26 cellular contexts compared by ENCODE assay signal in the genomic region with DNA sequence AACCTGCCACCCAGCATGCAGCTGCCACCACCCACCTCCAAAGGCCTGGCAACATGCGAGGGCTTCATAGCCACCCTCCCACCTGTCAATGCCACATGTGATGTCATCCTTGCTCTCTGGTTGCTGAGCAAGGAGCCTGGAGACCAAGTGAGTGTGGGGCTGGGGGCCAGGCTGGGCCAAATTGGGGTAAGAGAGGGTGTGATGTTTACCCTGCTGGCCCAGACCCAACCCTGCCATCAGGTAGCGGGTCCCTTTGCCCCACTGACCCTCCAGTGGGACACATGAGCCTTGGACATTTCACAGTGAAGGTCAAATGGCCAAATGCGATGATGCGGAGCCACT. TPM values are rescaled to one million over a fixed set of nuclear protein-coding genes. Genes with fewer than 3 reads are reported as not detected.
A peak's percentile ranks its signal among the peaks of the same experiment; 100 is the strongest.
DNase-seq lines count a peak whose midpoint lies in the region; ATAC-seq and TF ChIP-seq lines count a peak whose summit lies in the region.
"Had no signal": no experiment of that assay in that cellular context is flagged by ENCODE, and none has a peak within 500 bp of the region (broad histone marks: within the 10 kb centered on the region; RNA-seq: fewer than 3 reads in every experiment).

No MANE protein-coding gene starts in this region.

- DNase-seq in natural killer cell treated with Interleukin-12 subunit alpha and Interleukin-12 subunit beta and Interleukin-15 and Interleukin-18, amount 100 ng/mL, for 72 hours (ENCODE audit: low spot score), result peak; percentile 42
- no peak for DNase-seq in natural killer cell
- DNase-seq in mesenteric fat pad (ENCODE audit: low spot score), result peak; percentile 68
- peak; percentile 47 for DNase-seq in posterior vena cava (ENCODE audit: low spot score)
- DNase-seq in upper lobe of right lung, result peak; percentile 45
- DNase-seq in stimulated activated CD4-positive, alpha-beta T cell treated with anti-CD3 and anti-CD28 coated beads, Interleukin-4, amount 100 ng/mL, for 24 hours, result no peak
- DNase-seq: 8988T; ACHN; AML-193; BE2C; Calu3; CD4-positive, alpha-beta memory T cell; COR-L47; DMS53; DMS79 treated with DMSO at 0.1 percent for 48 hours; GF-D8; H9 had no signal

- no peaks in the 10 kb centered on the region for H3K36me3 ChIP-seq in upper lobe of right lung
- H3K36me3 ChIP-seq: BE2C; BLaER1 treated with 17β-estradiol and CSF1 and Interleukin-3, amounts not matched to agents 10 nM and 100 nM had no signal

- no peak overlapping the region for H3K4me3 ChIP-seq in upper lobe of right lung
- H3K4me3 ChIP-seq: A549; BLaER1 treated with 17β-estradiol and CSF1 and Interleukin-3, amounts not matched to agents 10 nM and 100 nM; GM23338 had no signal

- H3K4me3 Mint-ChIP-seq in natural killer cell treated with Interleukin-12 subunit alpha and Interleukin-12 subunit beta and Interleukin-15 and Interleukin-18, amount 100 ng/mL, for 72 hours, result no peak overlapping the region
- H3K4me3 Mint-ChIP-seq in natural killer cell, result no peak overlapping the region
- H3K4me3 Mint-ChIP-seq: CD4-positive, alpha-beta memory T cell; GM23338; H9 had no signal

- H3K27ac Mint-ChIP-seq in natural killer cell treated with Interleukin-12 subunit alpha and Interleukin-12 subunit beta and Interleukin-15 and Interleukin-18, amount 100 ng/mL, for 72 hours, result no peak overlapping the region
- H3K27ac Mint-ChIP-seq in natural killer cell, result no peak overlapping the region
- H3K27ac Mint-ChIP-seq: CD4-positive, alpha-beta memory T cell; GM23338; H9 had no signal

- intact Hi-C loops in natural killer cell (cut with micrococcal nuclease) (no loop called here), posterior vena cava (cut with DNase I) (no loop called here), upper lobe of right lung (cut with DNase I) (no loop called here)

- ATAC-seq in natural killer cell treated with Interleukin-12 subunit alpha and Interleukin-12 subunit beta and Interleukin-15 and Interleukin-18, amount 100 ng/mL, for 72 hours, result no peak
- ATAC-seq in natural killer cell, result no peak
- ATAC-seq in upper lobe of right lung, result no peak
- no peak for ATAC-seq in GM18868 (IDR thresholded peaks at IDR 0.05; ENCODE audit: unreplicated experiment)
- no peak for ATAC-seq in HG02623 (IDR thresholded peaks at IDR 0.05; ENCODE audit: unreplicated experiment)
- ATAC-seq: A549, GM23338, HCT116 had no signal

- H3K27me3 Mint-ChIP-seq in natural killer cell treated with Interleukin-12 subunit alpha and Interleukin-12 subunit beta and Interleukin-15 and Interleukin-18, amount 100 ng/mL, for 72 hours, result no peaks in the 10 kb centered on the region
- H3K27me3 Mint-ChIP-seq in natural killer cell (ENCODE audit: low read depth in 2 of 2), result no peaks in the 10 kb centered on the region

- peaks cover 0 to 4% of the 10 kb centered on the region in 2 donors for H3K4me1 Mint-ChIP-seq in natural killer cell treated with Interleukin-12 subunit alpha and Interleukin-12 subunit beta and Interleukin-15 and Interleukin-18, amount 100 ng/mL, for 72 hours (ENCODE audit: low read depth in 2 of 2)
- H3K4me1 Mint-ChIP-seq in natural killer cell, result no peaks in the 10 kb centered on the region
- H3K4me1 Mint-ChIP-seq: CD4-positive, alpha-beta memory T cell had no signal

- H3K9me3 ChIP-seq in upper lobe of right lung, result no peaks in the 10 kb centered on the region
- H3K9me3 ChIP-seq: A549; BE2C; BLaER1 treated with 17β-estradiol and CSF1 and Interleukin-3, amounts not matched to agents 10 nM and 100 nM had no signal

- no peak overlapping the region for H3K27ac ChIP-seq in upper lobe of right lung
- H3K27ac ChIP-seq: A549 had no signal

- no peaks in the 10 kb centered on the region for H3K9me3 Mint-ChIP-seq in natural killer cell treated with Interleukin-12 subunit alpha and Interleukin-12 subunit beta and Interleukin-15 and Interleukin-18, amount 100 ng/mL, for 72 hours
- H3K9me3 Mint-ChIP-seq in natural killer cell, result no peaks in the 10 kb centered on the region
- H3K9me3 Mint-ChIP-seq: CD4-positive, alpha-beta memory T cell; GM23338; H9 had no signal

- TF ChIP-seq CTCF in natural killer cell (IDR thresholded peaks at IDR 0.05) (no peak), upper lobe of right lung (IDR thresholded peaks at IDR 0.05) (no peak)

- no peaks in the 10 kb centered on the region for H3K27me3 ChIP-seq in upper lobe of right lung
- H3K27me3 ChIP-seq: BE2C had no signal

- no peaks in the 10 kb centered on the region for H3K36me3 Mint-ChIP-seq in natural killer cell treated with Interleukin-12 subunit alpha and Interleukin-12 subunit beta and Interleukin-15 and Interleukin-18, amount 100 ng/mL, for 72 hours
- H3K36me3 Mint-ChIP-seq in natural killer cell, result no peaks in the 10 kb centered on the region
- H3K36me3 Mint-ChIP-seq: CD4-positive, alpha-beta memory T cell had no signal

- no peaks in the 10 kb centered on the region for H3K4me1 ChIP-seq in upper lobe of right lung
- H3K4me1 ChIP-seq: A549, BE2C had no signal

RNA-seq across cellular contexts. Expression of gene ALOX15B, which starts 8.9 kb away (rescaled TPM):
- total RNA-seq in natural killer cell treated with Interleukin-12 subunit alpha and Interleukin-12 subunit beta and Interleukin-15 and Interleukin-18, amount 100 ng/mL, for 72 hours, result not detected
- total RNA-seq in natural killer cell, result not detected
- 2.9 TPM for total RNA-seq in mesenteric fat pad
- total RNA-seq in posterior vena cava, result 1 to 10 TPM in 1 of 2 donors, under 1 TPM in 1; 0.48 to 3.3 TPM
- 80.2 TPM for total RNA-seq in upper lobe of right lung
- total RNA-seq: Calu3, Daoy, G401, H4, H9 had no signal

RNA-seq across cellular contexts. Expression of gene ALOX12B, which starts 39.8 kb away (rescaled TPM):
- total RNA-seq in natural killer cell treated with Interleukin-12 subunit alpha and Interleukin-12 subunit beta and Interleukin-15 and Interleukin-18, amount 100 ng/mL, for 72 hours, result under 1 TPM in 1 of 2 donors, not detected in 1; 0.62 TPM
- under 1 TPM; 0.29 to 0.58 (median 0.56) TPM for total RNA-seq in natural killer cell
- total RNA-seq in mesenteric fat pad, result not detected
- not detected for total RNA-seq in posterior vena cava
- total RNA-seq in upper lobe of right lung, result not detected
- total RNA-seq: Calu3, Daoy, G401, H4 had no signal

RNA-seq across cellular contexts. Expression of gene GUCY2D, which starts 45.3 kb away (rescaled TPM):
- total RNA-seq in natural killer cell treated with Interleukin-12 subunit alpha and Interleukin-12 subunit beta and Interleukin-15 and Interleukin-18, amount 100 ng/mL, for 72 hours, result not detected
- not detected for total RNA-seq in natural killer cell
- total RNA-seq in mesenteric fat pad, result not detected
- not detected for total RNA-seq in posterior vena cava
- 2.6 TPM for total RNA-seq in upper lobe of right lung
- total RNA-seq: Calu3; CD4-positive, alpha-beta memory T cell; G401; H4 had no signal

Comparison
In these comparisons a context has a peak if more than half of its experiments do, and no peak if none do; other contexts are left out.
1. DNase-seq: peak in natural killer cell treated with Interleukin-12 subunit alpha and Interleukin-12 subunit beta and Interleukin-15 and Interleukin-18, amount 100 ng/mL, for 72 hours (single experiment), mesenteric fat pad (single experiment), posterior vena cava (single experiment) and upper lobe of right lung (single experiment); none in natural killer cell (single experiment) and stimulated activated CD4-positive, alpha-beta T cell treated with anti-CD3 and anti-CD28 coated beads, Interleukin-4, amount 100 ng/mL, for 24 hours (single experiment).
2. RNA of gene ALOX15B, which starts 8.9 kb away (total RNA-seq): 80.2 TPM in upper lobe of right lung (single experiment); 0.48 to 3.3 TPM in posterior vena cava, 2.9 TPM in mesenteric fat pad (single experiment), not detected in natural killer cell treated with Interleukin-12 subunit alpha and Interleukin-12 subunit beta and Interleukin-15 and Interleukin-18, amount 100 ng/mL, for 72 hours and not detected in natural killer cell; every median in the first group is over 10 times any median in the second.